8 cellular contexts compared by ENCODE assay signal in genomic region chr7:28853834-28854749, GRCh38.
DNase-seq lines count a peak whose midpoint lies in the region; ATAC-seq and TF ChIP-seq lines count a peak whose summit lies in the region.

No MANE protein-coding gene starts in this region.

- TF ChIP-seq CTCF in GM12874 (IDR thresholded peaks at IDR 0.05; ENCODE audit: insufficient read depth, low read depth, low read length), result peak; percentile 91
- peak; percentile 85 for TF ChIP-seq CTCF in astrocyte of the spinal cord (IDR thresholded peaks at IDR 0.05; ENCODE audit: low read depth, low read length)

- peak; percentile 61 for DNase-seq in NCI-H1105 treated with DMSO at 0.1 percent for 48 hours (lab: John Stamatoyannopoulos, UW)
- DNase-seq in T-helper 2 cell, result peak; percentile 4 to 58 (median 25)
- DNase-seq in astrocyte of the spinal cord (ENCODE audit: low read depth, low spot score), result peak; percentile 59
- DNase-seq in skeletal muscle cell (ENCODE audit: low read depth), result no peak
- DNase-seq in amniotic stem cell (lab: John Stamatoyannopoulos, UW), result no peak

- H3K4me3 ChIP-seq in astrocyte of the spinal cord (ENCODE audit: low read depth, low read length) (peak overlapping the region; percentile 50), iPS-11a (ENCODE audit: low read depth, low read length) (peak overlapping the region; percentile 60), skeletal muscle cell (ENCODE audit: low read depth, low read length) (peak overlapping the region; percentile 47)

- in situ Hi-C loops in astrocyte of the spinal cord (cut with HindIII; ENCODE audit: low sequenced_read_pairs), result no loop called here

- peak; percentile 98 for ATAC-seq in HG02642 (IDR thresholded peaks at IDR 0.05; ENCODE audit: poor library complexity, unreplicated experiment)

Comparison
In these comparisons a context has a peak if more than half of its experiments do, and no peak if none do; other contexts are left out.
1. DNase-seq: peak in NCI-H1105 treated with DMSO at 0.1 percent for 48 hours (single experiment), T-helper 2 cell (5 of 5) and astrocyte of the spinal cord (single experiment); none in skeletal muscle cell (single experiment) and amniotic stem cell (single experiment).
2. Peak in every context shown above with its lines, with median percentiles within 50 percentile points of each other: H3K4me3 ChIP-seq.